Comparison of ENCODE assay signal across 11 cellular contexts in genomic region chr19:17236831-17237543, GRCh38. TPM values are rescaled to one million over a fixed set of nuclear protein-coding genes. Genes with fewer than 3 reads are reported as not detected.
DNase-seq lines count a peak whose midpoint lies in the region; ATAC-seq and TF ChIP-seq lines count a peak whose summit lies in the region.
"Had no signal": no experiment of that assay in that cellular context is flagged by ENCODE, and none has a peak within 500 bp of the region (broad histone marks: within the 10 kb centered on the region; RNA-seq: fewer than 3 reads in every experiment).

No MANE protein-coding gene starts in this region.

- ATAC-seq in HG02763 (IDR thresholded peaks at IDR 0.05; ENCODE audit: unreplicated experiment): no peak

- peaks cover 54% of the 10 kb centered on the region for H3K36me3 ChIP-seq in HUES64 (ENCODE audit: insufficient read depth, low read length)
- H3K36me3 ChIP-seq in parathyroid adenoma (ENCODE audit: control insufficient read depth, insufficient read depth, low read length): no peaks in the 10 kb centered on the region

- H3K4me3 ChIP-seq in HUES64 (ENCODE audit: low read length): no peak overlapping the region
- no peak overlapping the region for H3K4me3 ChIP-seq in parathyroid adenoma (ENCODE audit: low read depth, low read length)

- H3K4me1 ChIP-seq in HUES64 (ENCODE audit: insufficient read depth, low read length): peaks cover 18% of the 10 kb centered on the region
- peaks cover 16% of the 10 kb centered on the region for H3K4me1 ChIP-seq in parathyroid adenoma

- no peak overlapping the region for H2AFZ ChIP-seq in parathyroid adenoma

- 90% methylated on average over 18 of the region's 18 CpGs for WGBS in HUES64

- no peaks in the 10 kb centered on the region for H3K9me3 Mint-ChIP-seq in chondrocyte (ENCODE audit: low read depth)

- H3K27me3 Mint-ChIP-seq in chondrocyte (ENCODE audit: low read depth): no peaks in the 10 kb centered on the region

- H3K79me2 ChIP-seq in parathyroid adenoma: peaks cover 11% of the 10 kb centered on the region

- H3K27me3 ChIP-seq in HUES64 (ENCODE audit: insufficient read depth, low read length) (no peaks in the 10 kb centered on the region), parathyroid adenoma (ENCODE audit: control insufficient read depth, insufficient read depth, low read length) (no peaks in the 10 kb centered on the region)

- no peak overlapping the region for H3K4me3 Mint-ChIP-seq in chondrocyte (ENCODE audit: unreplicated experiment)

- H3K27ac Mint-ChIP-seq in chondrocyte (ENCODE audit: unreplicated experiment): no peak overlapping the region

- peak; percentile 10 for DNase-seq in NCI-H2171 treated with DMSO at 0.1 percent for 48 hours (lab: John Stamatoyannopoulos, UW)
- DNase-seq in NCI-H2171 (lab: John Stamatoyannopoulos, UW): no peak
- DNase-seq in cerebellar cortex (ENCODE audit: low spot score): peak; percentile 61
- no peak for DNase-seq in chondrocyte (ENCODE audit: low spot score)
- DNase-seq in SHP77 (lab: John Stamatoyannopoulos, UW): no peak
- DNase-seq: kidney, NCI-H345, posterior cingulate gyrus had no signal

- H3K9ac ChIP-seq in HUES64 (ENCODE audit: low read depth, low read length) (no peak overlapping the region), parathyroid adenoma (no peak overlapping the region)

- H3K4me2 ChIP-seq in parathyroid adenoma (ENCODE audit: low read length): no peak overlapping the region

- H3K27ac ChIP-seq in HUES64 (ENCODE audit: low read depth, low read length) (peak overlapping the region; percentile 50), parathyroid adenoma (peak overlapping the region; percentile 32)

- H3K36me3 Mint-ChIP-seq in chondrocyte (ENCODE audit: low read depth): peaks cover 6% of the 10 kb centered on the region

- TF ChIP-seq CTCF in parathyroid adenoma (IDR thresholded peaks at IDR 0.05) (no peak), chondrocyte (IDR thresholded peaks at IDR 0.05) (no peak)

- peaks cover 15% of the 10 kb centered on the region for H3K4me1 Mint-ChIP-seq in chondrocyte (ENCODE audit: low read depth)

- H3K9me3 ChIP-seq in HUES64 (ENCODE audit: insufficient read depth, low read depth, low read length) (no peaks in the 10 kb centered on the region), parathyroid adenoma (ENCODE audit: control insufficient read depth, low read length) (no peaks in the 10 kb centered on the region)

RNA-seq across cellular contexts. Expression of gene NR2F6, which starts 8.7 kb away (rescaled TPM):
- polyA plus RNA-seq in HUES64 (2013, experiment 1 of 2): 64.1 TPM
- 61.0 TPM for polyA plus RNA-seq in HUES64 (2013, experiment 2 of 2)
- total RNA-seq in chondrocyte: 31.9 to 45.0 TPM (median 43.7 TPM) in 3 replicates

RNA-seq across cellular contexts. Expression of gene OCEL1, which starts 11.0 kb away (rescaled TPM):
- polyA plus RNA-seq in HUES64 (2013, experiment 1 of 2): 15.9 TPM
- polyA plus RNA-seq in HUES64 (2013, experiment 2 of 2): 15.9 TPM
- 21.1 to 23.8 TPM (median 22.3 TPM) in 3 replicates for total RNA-seq in chondrocyte

RNA-seq across cellular contexts. Expression of gene USE1, which starts 21.8 kb away (rescaled TPM):
- polyA plus RNA-seq in HUES64 (2013, experiment 1 of 2): 10.1 TPM
- 9.7 TPM for polyA plus RNA-seq in HUES64 (2013, experiment 2 of 2)
- 27.3 to 31.7 TPM (median 29.9 TPM) in 3 replicates for total RNA-seq in chondrocyte

RNA-seq across cellular contexts. Expression of gene USHBP1, which starts 27.6 kb away (rescaled TPM):
- 2.3 TPM for polyA plus RNA-seq in HUES64 (2013, experiment 1 of 2)
- 3.8 TPM for polyA plus RNA-seq in HUES64 (2013, experiment 2 of 2)
- total RNA-seq in chondrocyte: not detected in 3 replicates

RNA-seq across cellular contexts. Expression of gene BABAM1, which starts 30.3 kb away (rescaled TPM):
- polyA plus RNA-seq in HUES64 (2013, experiment 1 of 2): 77.9 TPM
- 77.6 TPM for polyA plus RNA-seq in HUES64 (2013, experiment 2 of 2)
- total RNA-seq in chondrocyte: 83.3 to 100 TPM (median 91.2 TPM) in 3 replicates

Comparison
In these comparisons a context has a peak if more than half of its experiments do, and no peak if none do; other contexts are left out.
1. DNase-seq: peak in NCI-H2171 treated with DMSO at 0.1 percent for 48 hours (single experiment) and cerebellar cortex (single experiment); none in NCI-H2171 (single experiment), chondrocyte (single experiment) and SHP77 (0 of 2).